19 cellular contexts compared by ENCODE assay signal in the genomic region with DNA sequence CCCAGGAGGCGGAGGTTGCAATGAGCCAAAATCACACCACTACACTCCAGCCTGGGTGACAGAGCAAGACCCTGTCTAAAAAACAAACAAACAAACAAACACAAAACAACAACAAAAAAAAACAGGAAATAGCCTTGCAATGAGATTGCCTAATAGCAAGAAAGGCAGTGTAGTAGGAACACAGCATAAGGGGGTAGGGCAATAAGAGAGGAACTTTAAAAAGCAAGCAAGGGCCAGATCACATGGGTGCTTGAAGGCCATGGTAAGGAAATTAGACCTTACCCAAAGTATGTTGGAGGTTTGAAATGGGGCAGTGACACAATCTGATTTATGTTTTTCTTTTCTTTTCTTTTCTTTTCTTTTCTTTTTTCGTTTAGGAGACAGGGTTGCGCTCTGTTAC. TPM values are rescaled to one million over a fixed set of nuclear protein-coding genes. Genes with fewer than 3 reads are reported as not detected.
DNase-seq lines count a peak whose midpoint lies in the region; ATAC-seq, FAIRE-seq and TF ChIP-seq lines count a peak whose summit lies in the region.
"Had no signal": no experiment of that assay in that cellular context is flagged by ENCODE, and none has a peak within 500 bp of the region (broad histone marks: within the 10 kb centered on the region; RNA-seq: fewer than 3 reads in every experiment).

No MANE protein-coding gene starts in this region.

- no peak for TF ChIP-seq EP300 in GM12878 (IDR thresholded peaks at IDR 0.05; ENCODE audit: borderline replicate concordance in 1 of 2, control insufficient read depth in 1 of 2, low read depth in 2 of 2, low read length in 2 of 2)

- H3F3A ChIP-seq in neural progenitor cell (ENCODE audit: low read depth): peaks cover 56% of the 10 kb centered on the region

- SMC1A ChIA-PET in GM12878 (lab: Charles Lee; ENCODE audit: uncharacterized antibody, unreplicated experiment): interaction anchor here (1.1 to 1.6 kb wide), 3 partner anchors 9 to 84 kb away, joined by 3 to 5 read pairs (median 4); no protein-coding TSS in a partner anchor

- H3K9me3 Mint-ChIP-seq in CD14-positive monocyte (peaks cover 0 to 2% (median 0%) of the 10 kb centered on the region in 7 donors), neural progenitor cell (peaks cover 7% of the 10 kb centered on the region), endothelial cell (ENCODE audit: unreplicated experiment) (no peaks in the 10 kb centered on the region), mesothelial cell of epicardium (no peaks in the 10 kb centered on the region)
- H3K9me3 Mint-ChIP-seq: CD4-positive, alpha-beta T cell; H9 had no signal

- H2AFZ ChIP-seq in GM12878 (ENCODE audit: control insufficient read depth, low read depth, low read length): no peak overlapping the region
- no peak overlapping the region for H2AFZ ChIP-seq in neural progenitor cell (replicated peaks)

- no peak for TF ChIP-seq RAD21 in GM12878 (IDR thresholded peaks at IDR 0.05; ENCODE audit: insufficient read depth, low read depth, low read length)

- H3K4me2 ChIP-seq in GM12878 (ENCODE audit: control insufficient read depth, insufficient read depth) (no peak overlapping the region), neural progenitor cell (no peak overlapping the region)

- peak overlapping the region; percentile 85 to 95 (median 92) for H3K27ac Mint-ChIP-seq in CD14-positive monocyte
- H3K27ac Mint-ChIP-seq in neural progenitor cell: peak overlapping the region; percentile 76
- no peak overlapping the region for H3K27ac Mint-ChIP-seq in endothelial cell (ENCODE audit: unreplicated experiment)
- no peak overlapping the region for H3K27ac Mint-ChIP-seq in mesothelial cell of epicardium
- H3K27ac Mint-ChIP-seq: CD4-positive, alpha-beta T cell had no signal

- peaks cover 0 to 2% (median 0%) of the 10 kb centered on the region in 3 donors for H3K27me3 Mint-ChIP-seq in CD14-positive monocyte (ENCODE audit: low read depth in 3 of 3)
- peaks cover 9% of the 10 kb centered on the region for H3K27me3 Mint-ChIP-seq in neural progenitor cell (ENCODE audit: insufficient read depth, low read depth)
- H3K27me3 Mint-ChIP-seq in endothelial cell (ENCODE audit: unreplicated experiment): no peaks in the 10 kb centered on the region
- no peaks in the 10 kb centered on the region for H3K27me3 Mint-ChIP-seq in mesothelial cell of epicardium (ENCODE audit: low read depth)

- intact Hi-C loops in CD14-positive monocyte (cut with micrococcal nuclease): no loop called here
- intact Hi-C loops in GM12878 (cut with micrococcal nuclease; ENCODE audit: unreplicated experiment): no loop called here

- no peaks in the 10 kb centered on the region for H3K79me2 ChIP-seq in GM12878 (ENCODE audit: control insufficient read depth, insufficient read depth, low read length)
- H3K79me2 ChIP-seq in neural progenitor cell (ENCODE audit: low read depth): no peaks in the 10 kb centered on the region

- no peaks in the 10 kb centered on the region; a peak in 1 of 4 replicates for H3K27me3 ChIP-seq in GM12878 (replicated peaks in 1 of 2; ENCODE audit: control insufficient read depth in 2 of 2, insufficient read depth in 2 of 2, low read length in 1 of 2)
- no peaks in the 10 kb centered on the region for H3K27me3 ChIP-seq in neural progenitor cell

- H3K36me3 Mint-ChIP-seq in CD14-positive monocyte (no peaks in the 10 kb centered on the region), neural progenitor cell (peaks cover 11% of the 10 kb centered on the region), endothelial cell (ENCODE audit: low read depth, unreplicated experiment) (no peaks in the 10 kb centered on the region), mesothelial cell of epicardium (no peaks in the 10 kb centered on the region)

- no peaks in the 10 kb centered on the region for H3K4me1 ChIP-seq in GM12878 (ENCODE audit: control insufficient read depth, insufficient read depth, low read length)
- peaks cover 55% of the 10 kb centered on the region for H3K4me1 ChIP-seq in neural progenitor cell

- WGBS in GM12878 (ENCODE audit: insufficient coverage, insufficient replicate concordance, low lambda C conversion rate, missing lambda C conversion rate): 67% methylated on average over 3 of the region's 3 CpGs

- H3K9ac ChIP-seq in GM12878 (ENCODE audit: control insufficient read depth, insufficient read depth, low read length): no peak overlapping the region
- no peak overlapping the region for H3K9ac ChIP-seq in neural progenitor cell

- peak; percentile 46; the same call in 1 of the 3 replicates for ATAC-seq in GM12878
- no peak for ATAC-seq in GM19463 (IDR thresholded peaks at IDR 0.05; ENCODE audit: unreplicated experiment)
- ATAC-seq in GM19035 (IDR thresholded peaks at IDR 0.05; ENCODE audit: unreplicated experiment): no peak

- no peak for TF ChIP-seq POLR2A in GM12878 (IDR thresholded peaks at IDR 0.05; ENCODE audit: low read depth, low read length)

- FAIRE-seq in GM12878 (lab: Jason Lieb, UNC): no peak

- no peak overlapping the region for H3K27ac ChIP-seq in GM12878 (ENCODE audit: control insufficient read depth, insufficient read depth)
- H3K27ac ChIP-seq in neural progenitor cell: peak overlapping the region; percentile 98

- POLR2A ChIA-PET in GM12878 (lab: Charles Lee): interaction anchor here (0.5 to 1.5 kb wide), 2 partner anchors 10 to 43 kb away, joined by 3 read pairs; no protein-coding TSS in a partner anchor

- no peak for TF ChIP-seq CTCF in CD14-positive monocyte (IDR thresholded peaks at IDR 0.05)
- TF ChIP-seq CTCF in GM12878 (IDR thresholded peaks at IDR 0.05 in 2 of 3, conservative IDR thresholded peaks at IDR 0.05 in 1 of 3; ENCODE audit: control insufficient read depth in 2 of 3, extremely low read depth in 1 of 3, insufficient read depth in 1 of 3, low read depth in 3 of 3, low read length in 3 of 3): no peak
- no peak for TF ChIP-seq CTCF in neural progenitor cell (IDR thresholded peaks at IDR 0.05)
- TF ChIP-seq CTCF in endothelial cell (IDR thresholded peaks at IDR 0.05; ENCODE audit: unreplicated experiment): no peak
- TF ChIP-seq CTCF in mesothelial cell of epicardium (IDR thresholded peaks at IDR 0.05; ENCODE audit: unreplicated experiment): no peak

- no peaks in the 10 kb centered on the region for H3K36me3 ChIP-seq in GM12878 (ENCODE audit: control insufficient read depth in 2 of 2, insufficient read depth in 2 of 2, low read length in 1 of 2)
- H3K36me3 ChIP-seq in neural progenitor cell: no peaks in the 10 kb centered on the region

- H4K20me1 ChIP-seq in GM12878 (ENCODE audit: control insufficient read depth, insufficient read depth) (no peaks in the 10 kb centered on the region), neural progenitor cell (ENCODE audit: low read depth) (no peaks in the 10 kb centered on the region)

- no TSS peak for BruUV-seq in GM12878 (replicated peaks; lab: Mats Ljungman, UMichigan)

- RAD21 ChIA-PET in GM12878 (lab: Charles Lee; ENCODE audit: unreplicated experiment): interaction anchor here (0.6 to 1.1 kb wide), 2 partner anchors 22 kb away, joined by 3 read pairs; no protein-coding TSS in a partner anchor

- CTCF ChIA-PET in GM12878 (lab: Yijun Ruan, JAX): interaction anchor here (1.2 to 5.4 kb wide), 2 partner anchors 23 to 79 kb away, joined by 4 to 36 read pairs; no protein-coding TSS in a partner anchor

- H3K4me3 ChIP-seq in GM12878: no peak overlapping the region
- no peak overlapping the region for H3K4me3 ChIP-seq in neural progenitor cell

- DNase-seq in CD14-positive monocyte (ENCODE audit: low spot score) (no peak), MV-4-11 (lab: John Stamatoyannopoulos, UW) (peak; percentile 66), GM12878 (ENCODE audit: low read depth, low spot score) (no peak), neural progenitor cell (ENCODE audit: low spot score) (no peak), endothelial cell (ENCODE audit: low spot score) (no peak), mesothelial cell of epicardium (ENCODE audit: low spot score in 2 of 2, unreplicated experiment in 2 of 2) (no peak)
- DNase-seq: AML-193; CD4-positive, alpha-beta T cell; DMS79; H9; NCI-H1436 treated with DMSO at 0.1 percent for 48 hours; NCI-H2081; NCI-H510A treated with DMSO at 0.1 percent for 48 hours; NCI-H82; SIG-M5 had no signal

- H3K4me1 Mint-ChIP-seq in CD14-positive monocyte (peaks cover 26% of the 10 kb centered on the region), neural progenitor cell (peaks cover 35% of the 10 kb centered on the region), endothelial cell (ENCODE audit: unreplicated experiment) (peaks cover 5% of the 10 kb centered on the region), mesothelial cell of epicardium (no peaks in the 10 kb centered on the region)

- in situ Hi-C loops in GM12878 (cut with MboI): no loop called here

- no peaks in the 10 kb centered on the region for H3K9me3 ChIP-seq in GM12878 (replicated peaks; ENCODE audit: control insufficient read depth, insufficient read depth, low read length)
- H3K9me3 ChIP-seq in neural progenitor cell (ENCODE audit: low read depth): no peaks in the 10 kb centered on the region

- H3K4me3 Mint-ChIP-seq in CD14-positive monocyte (no peak overlapping the region), neural progenitor cell (no peak overlapping the region), endothelial cell (ENCODE audit: unreplicated experiment) (no peak overlapping the region), mesothelial cell of epicardium (no peak overlapping the region)
- H3K4me3 Mint-ChIP-seq: CD4-positive, alpha-beta T cell; H9 had no signal

RNA-seq across cellular contexts. Expression of a gene that starts 34.7 kb away (rescaled TPM):
- polyA plus RNA-seq in CD14-positive monocyte (1 to 10 TPM in 1 of 2 donors, under 1 TPM in 1; 0.28 to 1.0 TPM), GM12878 (2011; rRNA removed) (not detected in 2 replicates), GM12878 (2014; fragmentation: Illumina TruSeq; extraction: Trizol) (not detected in 2 replicates), GM12878 (2014; fragmentation: Nextera tagmentation; extraction: Ambion mirVana) (not detected), GM12878 (2014; rRNA removed) (0.25 TPM in 1 of 2 replicates, not detected in the other), GM12878 (2016; fragmentation: Nextera tagmentation; extraction: Ambion mirVana) (under 1 TPM in 1 of 2 experiments, not detected in 1; 0.25 TPM)
- total RNA-seq in GM12878 (2013; cell fraction: nucleolus; rRNA removed): not detected in 2 replicates
- total RNA-seq in GM12878 (2014; rRNA removed) (under 0.01 and 0.22 TPM in 2 replicates), GM12878 (2014; rRNA removed; fragmentation: Illumina TruSeq; extraction: Trizol) (0.09 TPM in 1 of 2 replicates, not detected in the other), GM12878 (2021) (not detected in 2 replicates), neural progenitor cell (ENCODE audit: low replicate concordance) (38.1 and 42.7 TPM in 2 replicates), endothelial cell (ENCODE audit: unreplicated experiment) (1.4 TPM), mesothelial cell of epicardium (1.4 to 1.8 TPM (median 1.5 TPM) in 3 replicates)
- 0.05 TPM for polyA plus RNA-seq in GM12878 (2011; ENCODE audit: low read depth)
- polyA plus RNA-seq in GM12878 (2011; cell fraction: cytosol; rRNA removed): not detected in 2 replicates
- polyA plus RNA-seq in GM12878 (2011; cell fraction: nucleus; rRNA removed): not detected in 2 replicates
- not detected in 2 replicates for polyA plus RNA-seq in GM12878 (2012)
- polyA minus RNA-seq in GM12878 (2011; rRNA and poly(A)+ RNA removed): not detected in 2 replicates
- not detected in 2 replicates for polyA minus RNA-seq in GM12878 (2011; cell fraction: cytosol; rRNA and poly(A)+ RNA removed)
- not detected in 2 replicates for polyA minus RNA-seq in GM12878 (2011; cell fraction: nucleus; rRNA and poly(A)+ RNA removed)
- total RNA-seq: HT-29, OCI-LY7 had no signal

RNA-seq across cellular contexts. Expression of a gene that starts 52.9 kb away (rescaled TPM):
- polyA plus RNA-seq in CD14-positive monocyte (under 1 TPM in 1 of 2 donors, not detected in 1; 0.21 TPM), GM12878 (2011; rRNA removed) (0.31 and 0.52 TPM in 2 replicates), GM12878 (2014; fragmentation: Illumina TruSeq; extraction: Trizol) (0.06 and 0.12 TPM in 2 replicates), GM12878 (2014; fragmentation: Nextera tagmentation; extraction: Ambion mirVana) (under 1 TPM in 1 of 2 experiments, not detected in 1; 0.35 TPM), GM12878 (2014; rRNA removed) (0.10 and 0.18 TPM in 2 replicates), GM12878 (2016; fragmentation: Nextera tagmentation; extraction: Ambion mirVana) (under 1 TPM in 1 of 2 experiments, not detected in 1; 0.54 TPM)
- 5.6 and 6.9 TPM in 2 replicates for total RNA-seq in GM12878 (2013; cell fraction: nucleolus; rRNA removed)
- total RNA-seq in GM12878 (2014; rRNA removed) (0.27 and 0.56 TPM in 2 replicates), GM12878 (2014; rRNA removed; fragmentation: Illumina TruSeq; extraction: Trizol) (0.23 and 0.27 TPM in 2 replicates), GM12878 (2021) (0.24 and 0.31 TPM in 2 replicates), neural progenitor cell (ENCODE audit: low replicate concordance) (21.2 and 42.1 TPM in 2 replicates), endothelial cell (ENCODE audit: unreplicated experiment) (2.4 TPM), mesothelial cell of epicardium (1.1 to 1.7 TPM (median 1.5 TPM) in 3 replicates)
- 0.10 TPM for polyA plus RNA-seq in GM12878 (2011; ENCODE audit: low read depth)
- polyA plus RNA-seq in GM12878 (2011; cell fraction: cytosol; rRNA removed): 0.10 and 0.15 TPM in 2 replicates
- 1.3 and 1.9 TPM in 2 replicates for polyA plus RNA-seq in GM12878 (2011; cell fraction: nucleus; rRNA removed)
- polyA plus RNA-seq in GM12878 (2012): 0.18 and 0.25 TPM in 2 replicates
- 1.4 and 2.7 TPM in 2 replicates for polyA minus RNA-seq in GM12878 (2011; rRNA and poly(A)+ RNA removed)
- not detected in 2 replicates for polyA minus RNA-seq in GM12878 (2011; cell fraction: cytosol; rRNA and poly(A)+ RNA removed)
- polyA minus RNA-seq in GM12878 (2011; cell fraction: nucleus; rRNA and poly(A)+ RNA removed): 0.97 and 1.6 TPM in 2 replicates
- total RNA-seq: HT-29, OCI-LY7 had no signal

Comparison
In these comparisons a context has a peak if more than half of its experiments do, and no peak if none do; other contexts are left out.
1. H3K27ac Mint-ChIP-seq: peak in CD14-positive monocyte (7 of 7) and neural progenitor cell (single experiment); none in endothelial cell (single experiment) and mesothelial cell of epicardium (single experiment).
2. RNA of a gene that starts 34.7 kb away (total RNA-seq): 38.1 to 42.7 TPM in neural progenitor cell; 1.4 to 1.8 TPM in mesothelial cell of epicardium, 1.4 TPM in endothelial cell (single experiment) and under 0.01 to 0.22 TPM in GM12878; every median in the first group is over 10 times any median in the second.